ENCODE assay signal across 1 cellular context in the genomic region with DNA sequence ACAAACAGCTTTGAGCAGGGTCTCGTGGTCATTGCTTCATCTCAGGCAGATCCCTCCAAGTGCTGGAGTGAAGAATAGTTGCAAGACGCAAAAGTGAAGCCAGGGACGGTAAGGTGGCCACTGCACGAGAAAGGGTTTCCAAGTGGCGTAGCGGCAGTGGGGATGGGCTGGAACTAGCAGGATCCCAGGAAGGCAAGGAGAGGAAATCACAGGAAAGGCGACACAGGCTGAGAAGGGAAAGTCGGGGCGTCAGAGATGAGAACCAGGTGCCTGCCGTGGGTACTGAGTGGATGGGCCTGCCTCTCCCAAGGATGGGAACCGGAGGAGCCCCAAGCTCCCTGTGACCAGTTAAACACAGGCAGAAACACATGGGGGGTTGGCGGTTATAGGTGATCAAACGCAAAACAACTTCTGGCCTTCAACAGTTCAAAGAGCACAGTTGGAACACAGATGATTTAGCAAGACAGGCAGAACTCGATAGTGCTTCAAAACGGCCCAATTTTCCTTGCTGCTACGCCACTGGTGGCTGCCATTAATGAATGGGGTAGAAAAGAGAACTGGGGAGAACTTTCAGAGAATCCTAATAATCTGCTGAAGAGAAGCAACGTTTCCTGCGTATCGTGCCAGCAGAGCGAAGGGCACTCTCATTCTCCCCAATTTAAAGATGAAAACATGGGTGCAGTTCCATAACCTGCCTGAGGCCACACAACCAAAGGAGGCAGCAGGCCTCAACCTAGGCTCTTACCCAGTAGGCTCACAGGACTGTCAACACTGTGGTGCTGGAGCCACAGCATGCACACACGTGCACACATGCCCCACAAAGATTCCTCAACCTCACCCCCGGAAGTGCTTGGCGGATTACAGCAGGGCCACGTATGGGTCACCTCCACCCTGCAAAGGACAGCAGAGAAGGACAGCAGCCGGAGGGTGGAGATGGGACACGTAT.
TF ChIP-seq lines count a peak whose summit lies in the region.

No MANE protein-coding gene starts in this region.

TF ChIP-seq in HepG2, 621 proteins besides CTCF, POLR2A, EP300 and RAD21 (continued from another document and continues in another):
- TF ChIP-seq RARG (CRISPR knock-in tag; IDR thresholded peaks at IDR 0.05; ENCODE audit: low read depth) (no peak), FOXA1 (IDR thresholded peaks at IDR 0.05) (no peak), FOXA1 (CRISPR knock-in tag; IDR thresholded peaks at IDR 0.05) (no peak), ZFP82 (CRISPR knock-in tag; IDR thresholded peaks at IDR 0.05; ENCODE audit: borderline replicate concordance) (no peak), ONECUT2 (CRISPR knock-in tag; IDR thresholded peaks at IDR 0.05) (no peak), ZBTB20 (CRISPR knock-in tag; IDR thresholded peaks at IDR 0.05; ENCODE audit: borderline replicate concordance, low read depth) (no peak), ZNF557 (CRISPR knock-in tag; IDR thresholded peaks at IDR 0.05) (no peak), RELA (CRISPR knock-in tag; IDR thresholded peaks at IDR 0.05) (no peak), TAF1 (CRISPR knock-in tag; IDR thresholded peaks at IDR 0.05) (no peak), ZSCAN9 (CRISPR knock-in tag; IDR thresholded peaks at IDR 0.05; ENCODE audit: borderline replicate concordance) (no peak), LCORL (IDR thresholded peaks at IDR 0.05) (no peak), LCORL (CRISPR knock-in tag; IDR thresholded peaks at IDR 0.05) (no peak), SRSF4 (IDR thresholded peaks at IDR 0.05; ENCODE audit: low read depth, low read length, poor library complexity, severe bottlenecking) (no peak), ZNF709 (CRISPR knock-in tag; IDR thresholded peaks at IDR 0.05) (no peak), ZKSCAN1 (IDR thresholded peaks at IDR 0.05; ENCODE audit: low read length) (no peak), RCOR2 (CRISPR knock-in tag; IDR thresholded peaks at IDR 0.05) (no peak), SOX6 (IDR thresholded peaks at IDR 0.05) (no peak), SOX6 (CRISPR knock-in tag; IDR thresholded peaks at IDR 0.05) (peak; percentile 69), NFIC (IDR thresholded peaks at IDR 0.05; ENCODE audit: low read length) (no peak), NR3C1 (CRISPR knock-in tag; IDR thresholded peaks at IDR 0.05) (no peak), BCL6 (CRISPR knock-in tag; IDR thresholded peaks at IDR 0.05) (peak; percentile 50; the same call in 1 of the 2 replicates), PRMT3 (CRISPR knock-in tag; IDR thresholded peaks at IDR 0.05; ENCODE audit: borderline replicate concordance, low read depth) (no peak)
- TF ChIP-seq, protein P1, sequence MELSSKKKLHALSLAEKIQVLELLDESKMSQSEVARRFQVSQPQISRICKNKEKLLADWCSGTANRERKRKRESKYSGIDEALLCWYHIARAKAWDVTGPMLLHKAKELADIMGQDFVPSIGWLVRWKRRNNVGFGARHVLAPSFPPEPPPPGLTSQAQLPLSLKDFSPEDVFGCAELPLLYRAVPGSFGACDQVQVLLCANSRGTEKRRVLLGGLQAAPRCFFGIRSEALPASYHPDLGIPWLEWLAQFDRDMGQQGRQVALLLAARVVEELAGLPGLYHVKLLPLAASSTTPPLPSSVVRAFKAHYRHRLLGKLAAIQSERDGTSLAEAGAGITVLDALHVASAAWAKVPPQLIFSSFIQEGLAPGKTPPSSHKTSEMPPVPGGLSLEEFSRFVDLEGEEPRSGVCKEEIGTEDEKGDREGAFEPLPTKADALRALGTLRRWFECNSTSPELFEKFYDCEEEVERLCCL (CRISPR knock-in tag; IDR thresholded peaks at IDR 0.05; ENCODE audit: borderline replicate concordance) = no peak
- TF ChIP-seq, protein P2, sequence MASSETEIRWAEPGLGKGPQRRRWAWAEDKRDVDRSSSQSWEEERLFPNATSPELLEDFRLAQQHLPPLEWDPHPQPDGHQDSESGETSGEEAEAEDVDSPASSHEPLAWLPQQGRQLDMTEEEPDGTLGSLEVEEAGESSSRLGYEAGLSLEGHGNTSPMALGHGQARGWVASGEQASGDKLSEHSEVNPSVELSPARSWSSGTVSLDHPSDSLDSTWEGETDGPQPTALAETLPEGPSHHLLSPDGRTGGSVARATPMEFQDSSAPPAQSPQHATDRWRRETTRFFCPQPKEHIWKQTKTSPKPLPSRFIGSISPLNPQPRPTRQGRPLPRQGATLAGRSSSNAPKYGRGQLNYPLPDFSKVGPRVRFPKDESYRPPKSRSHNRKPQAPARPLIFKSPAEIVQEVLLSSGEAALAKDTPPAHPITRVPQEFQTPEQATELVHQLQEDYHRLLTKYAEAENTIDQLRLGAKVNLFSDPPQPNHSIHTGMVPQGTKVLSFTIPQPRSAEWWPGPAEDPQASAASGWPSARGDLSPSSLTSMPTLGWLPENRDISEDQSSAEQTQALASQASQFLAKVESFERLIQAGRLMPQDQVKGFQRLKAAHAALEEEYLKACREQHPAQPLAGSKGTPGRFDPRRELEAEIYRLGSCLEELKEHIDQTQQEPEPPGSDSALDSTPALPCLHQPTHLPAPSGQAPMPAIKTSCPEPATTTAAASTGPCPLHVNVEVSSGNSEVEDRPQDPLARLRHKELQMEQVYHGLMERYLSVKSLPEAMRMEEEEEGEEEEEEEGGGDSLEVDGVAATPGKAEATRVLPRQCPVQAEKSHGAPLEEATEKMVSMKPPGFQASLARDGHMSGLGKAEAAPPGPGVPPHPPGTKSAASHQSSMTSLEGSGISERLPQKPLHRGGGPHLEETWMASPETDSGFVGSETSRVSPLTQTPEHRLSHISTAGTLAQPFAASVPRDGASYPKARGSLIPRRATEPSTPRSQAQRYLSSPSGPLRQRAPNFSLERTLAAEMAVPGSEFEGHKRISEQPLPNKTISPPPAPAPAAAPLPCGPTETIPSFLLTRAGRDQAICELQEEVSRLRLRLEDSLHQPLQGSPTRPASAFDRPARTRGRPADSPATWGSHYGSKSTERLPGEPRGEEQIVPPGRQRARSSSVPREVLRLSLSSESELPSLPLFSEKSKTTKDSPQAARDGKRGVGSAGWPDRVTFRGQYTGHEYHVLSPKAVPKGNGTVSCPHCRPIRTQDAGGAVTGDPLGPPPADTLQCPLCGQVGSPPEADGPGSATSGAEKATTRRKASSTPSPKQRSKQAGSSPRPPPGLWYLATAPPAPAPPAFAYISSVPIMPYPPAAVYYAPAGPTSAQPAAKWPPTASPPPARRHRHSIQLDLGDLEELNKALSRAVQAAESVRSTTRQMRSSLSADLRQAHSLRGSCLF (CRISPR knock-in tag; IDR thresholded peaks at IDR 0.05; ENCODE audit: borderline replicate concordance) = no peak
- TF ChIP-seq, protein P3, sequence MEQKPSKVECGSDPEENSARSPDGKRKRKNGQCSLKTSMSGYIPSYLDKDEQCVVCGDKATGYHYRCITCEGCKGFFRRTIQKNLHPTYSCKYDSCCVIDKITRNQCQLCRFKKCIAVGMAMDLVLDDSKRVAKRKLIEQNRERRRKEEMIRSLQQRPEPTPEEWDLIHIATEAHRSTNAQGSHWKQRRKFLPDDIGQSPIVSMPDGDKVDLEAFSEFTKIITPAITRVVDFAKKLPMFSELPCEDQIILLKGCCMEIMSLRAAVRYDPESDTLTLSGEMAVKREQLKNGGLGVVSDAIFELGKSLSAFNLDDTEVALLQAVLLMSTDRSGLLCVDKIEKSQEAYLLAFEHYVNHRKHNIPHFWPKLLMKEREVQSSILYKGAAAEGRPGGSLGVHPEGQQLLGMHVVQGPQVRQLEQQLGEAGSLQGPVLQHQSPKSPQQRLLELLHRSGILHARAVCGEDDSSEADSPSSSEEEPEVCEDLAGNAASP (CRISPR knock-in tag; IDR thresholded peaks at IDR 0.05; ENCODE audit: borderline replicate concordance) = no peak
- TF ChIP-seq, protein P4, sequence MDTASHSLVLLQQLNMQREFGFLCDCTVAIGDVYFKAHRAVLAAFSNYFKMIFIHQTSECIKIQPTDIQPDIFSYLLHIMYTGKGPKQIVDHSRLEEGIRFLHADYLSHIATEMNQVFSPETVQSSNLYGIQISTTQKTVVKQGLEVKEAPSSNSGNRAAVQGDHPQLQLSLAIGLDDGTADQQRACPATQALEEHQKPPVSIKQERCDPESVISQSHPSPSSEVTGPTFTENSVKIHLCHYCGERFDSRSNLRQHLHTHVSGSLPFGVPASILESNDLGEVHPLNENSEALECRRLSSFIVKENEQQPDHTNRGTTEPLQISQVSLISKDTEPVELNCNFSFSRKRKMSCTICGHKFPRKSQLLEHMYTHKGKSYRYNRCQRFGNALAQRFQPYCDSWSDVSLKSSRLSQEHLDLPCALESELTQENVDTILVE (CRISPR knock-in tag; IDR thresholded peaks at IDR 0.05) = no peak
- TF ChIP-seq, protein P5, sequence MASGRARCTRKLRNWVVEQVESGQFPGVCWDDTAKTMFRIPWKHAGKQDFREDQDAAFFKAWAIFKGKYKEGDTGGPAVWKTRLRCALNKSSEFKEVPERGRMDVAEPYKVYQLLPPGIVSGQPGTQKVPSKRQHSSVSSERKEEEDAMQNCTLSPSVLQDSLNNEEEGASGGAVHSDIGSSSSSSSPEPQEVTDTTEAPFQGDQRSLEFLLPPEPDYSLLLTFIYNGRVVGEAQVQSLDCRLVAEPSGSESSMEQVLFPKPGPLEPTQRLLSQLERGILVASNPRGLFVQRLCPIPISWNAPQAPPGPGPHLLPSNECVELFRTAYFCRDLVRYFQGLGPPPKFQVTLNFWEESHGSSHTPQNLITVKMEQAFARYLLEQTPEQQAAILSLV (CRISPR knock-in tag; IDR thresholded peaks at IDR 0.05; ENCODE audit: borderline replicate concordance) = 0 out of 2 replicates have a peak, but pooled peaks have one; percentile 52
- TF ChIP-seq, protein P6, sequence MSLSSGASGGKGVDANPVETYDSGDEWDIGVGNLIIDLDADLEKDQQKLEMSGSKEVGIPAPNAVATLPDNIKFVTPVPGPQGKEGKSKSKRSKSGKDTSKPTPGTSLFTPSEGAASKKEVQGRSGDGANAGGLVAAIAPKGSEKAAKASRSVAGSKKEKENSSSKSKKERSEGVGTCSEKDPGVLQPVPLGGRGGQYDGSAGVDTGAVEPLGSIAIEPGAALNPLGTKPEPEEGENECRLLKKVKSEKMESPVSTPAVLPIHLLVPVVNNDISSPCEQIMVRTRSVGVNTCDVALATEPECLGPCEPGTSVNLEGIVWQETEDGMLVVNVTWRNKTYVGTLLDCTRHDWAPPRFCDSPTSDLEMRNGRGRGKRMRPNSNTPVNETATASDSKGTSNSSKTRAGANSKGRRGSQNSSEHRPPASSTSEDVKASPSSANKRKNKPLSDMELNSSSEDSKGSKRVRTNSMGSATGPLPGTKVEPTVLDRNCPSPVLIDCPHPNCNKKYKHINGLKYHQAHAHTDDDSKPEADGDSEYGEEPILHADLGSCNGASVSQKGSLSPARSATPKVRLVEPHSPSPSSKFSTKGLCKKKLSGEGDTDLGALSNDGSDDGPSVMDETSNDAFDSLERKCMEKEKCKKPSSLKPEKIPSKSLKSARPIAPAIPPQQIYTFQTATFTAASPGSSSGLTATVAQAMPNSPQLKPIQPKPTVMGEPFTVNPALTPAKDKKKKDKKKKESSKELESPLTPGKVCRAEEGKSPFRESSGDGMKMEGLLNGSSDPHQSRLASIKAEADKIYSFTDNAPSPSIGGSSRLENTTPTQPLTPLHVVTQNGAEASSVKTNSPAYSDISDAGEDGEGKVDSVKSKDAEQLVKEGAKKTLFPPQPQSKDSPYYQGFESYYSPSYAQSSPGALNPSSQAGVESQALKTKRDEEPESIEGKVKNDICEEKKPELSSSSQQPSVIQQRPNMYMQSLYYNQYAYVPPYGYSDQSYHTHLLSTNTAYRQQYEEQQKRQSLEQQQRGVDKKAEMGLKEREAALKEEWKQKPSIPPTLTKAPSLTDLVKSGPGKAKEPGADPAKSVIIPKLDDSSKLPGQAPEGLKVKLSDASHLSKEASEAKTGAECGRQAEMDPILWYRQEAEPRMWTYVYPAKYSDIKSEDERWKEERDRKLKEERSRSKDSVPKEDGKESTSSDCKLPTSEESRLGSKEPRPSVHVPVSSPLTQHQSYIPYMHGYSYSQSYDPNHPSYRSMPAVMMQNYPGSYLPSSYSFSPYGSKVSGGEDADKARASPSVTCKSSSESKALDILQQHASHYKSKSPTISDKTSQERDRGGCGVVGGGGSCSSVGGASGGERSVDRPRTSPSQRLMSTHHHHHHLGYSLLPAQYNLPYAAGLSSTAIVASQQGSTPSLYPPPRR (CRISPR knock-in tag; IDR thresholded peaks at IDR 0.05; ENCODE audit: borderline replicate concordance) = 0 out of 2 replicates have a peak, but pooled peaks have one; percentile 55
- TF ChIP-seq, protein P7, sequence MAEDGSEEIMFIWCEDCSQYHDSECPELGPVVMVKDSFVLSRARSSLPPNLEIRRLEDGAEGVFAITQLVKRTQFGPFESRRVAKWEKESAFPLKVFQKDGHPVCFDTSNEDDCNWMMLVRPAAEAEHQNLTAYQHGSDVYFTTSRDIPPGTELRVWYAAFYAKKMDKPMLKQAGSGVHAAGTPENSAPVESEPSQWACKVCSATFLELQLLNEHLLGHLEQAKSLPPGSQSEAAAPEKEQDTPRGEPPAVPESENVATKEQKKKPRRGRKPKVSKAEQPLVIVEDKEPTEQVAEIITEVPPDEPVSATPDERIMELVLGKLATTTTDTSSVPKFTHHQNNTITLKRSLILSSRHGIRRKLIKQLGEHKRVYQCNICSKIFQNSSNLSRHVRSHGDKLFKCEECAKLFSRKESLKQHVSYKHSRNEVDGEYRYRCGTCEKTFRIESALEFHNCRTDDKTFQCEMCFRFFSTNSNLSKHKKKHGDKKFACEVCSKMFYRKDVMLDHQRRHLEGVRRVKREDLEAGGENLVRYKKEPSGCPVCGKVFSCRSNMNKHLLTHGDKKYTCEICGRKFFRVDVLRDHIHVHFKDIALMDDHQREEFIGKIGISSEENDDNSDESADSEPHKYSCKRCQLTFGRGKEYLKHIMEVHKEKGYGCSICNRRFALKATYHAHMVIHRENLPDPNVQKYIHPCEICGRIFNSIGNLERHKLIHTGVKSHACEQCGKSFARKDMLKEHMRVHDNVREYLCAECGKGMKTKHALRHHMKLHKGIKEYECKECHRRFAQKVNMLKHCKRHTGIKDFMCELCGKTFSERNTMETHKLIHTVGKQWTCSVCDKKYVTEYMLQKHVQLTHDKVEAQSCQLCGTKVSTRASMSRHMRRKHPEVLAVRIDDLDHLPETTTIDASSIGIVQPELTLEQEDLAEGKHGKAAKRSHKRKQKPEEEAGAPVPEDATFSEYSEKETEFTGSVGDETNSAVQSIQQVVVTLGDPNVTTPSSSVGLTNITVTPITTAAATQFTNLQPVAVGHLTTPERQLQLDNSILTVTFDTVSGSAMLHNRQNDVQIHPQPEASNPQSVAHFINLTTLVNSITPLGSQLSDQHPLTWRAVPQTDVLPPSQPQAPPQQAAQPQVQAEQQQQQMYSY (CRISPR knock-in tag; IDR thresholded peaks at IDR 0.05) = no peak
